Comparison of ENCODE assay signal across 8 cellular contexts in the genomic region with DNA sequence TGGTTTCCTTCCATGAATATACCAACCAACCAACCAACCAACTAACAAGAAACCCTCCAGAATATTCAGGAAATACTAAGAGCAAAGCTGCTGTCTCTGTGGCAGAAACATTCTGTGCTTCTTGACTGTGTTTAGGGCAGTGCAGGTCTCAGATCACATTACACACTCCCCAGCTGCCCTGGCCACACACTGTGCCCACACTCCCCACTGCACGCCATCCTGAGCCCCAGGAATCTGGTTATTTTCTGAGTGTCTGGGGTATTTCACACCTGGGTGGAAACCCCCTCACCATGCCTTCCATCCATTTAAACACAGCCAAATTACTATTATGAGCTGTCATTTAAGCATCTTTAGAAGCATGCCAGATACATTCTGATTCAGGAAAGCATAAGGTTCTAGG.
A peak's percentile ranks its signal among the peaks of the same experiment; 100 is the strongest.
DNase-seq lines count a peak whose midpoint lies in the region; ATAC-seq and TF ChIP-seq lines count a peak whose summit lies in the region.

No MANE protein-coding gene starts in this region.

- H3K4me1 Mint-ChIP-seq in activated CD4-positive, alpha-beta T cell treated with anti-CD3 and anti-CD28 coated beads, Interleukin-2, amount 10 ng/mL, durations not matched to agents 7 days and 5 days: peaks cover 65% of the 10 kb centered on the region

- H3K4me3 ChIP-seq in iPS-18a (ENCODE audit: low read length) (peak overlapping the region; percentile 36), body of pancreas (no peak overlapping the region)

- H3K36me3 ChIP-seq in iPS-18a (ENCODE audit: control insufficient read depth, low read depth, low read length): no peaks in the 10 kb centered on the region
- H3K36me3 ChIP-seq in body of pancreas (replicated peaks in 1 of 2; ENCODE audit: insufficient read depth in 1 of 2, low read depth in 2 of 2): no peaks in the 10 kb centered on the region

- no peak for TF ChIP-seq POLR2A in body of pancreas (IDR thresholded peaks at IDR 0.05)

- POLR2A ChIA-PET in activated CD4-positive, alpha-beta T cell treated with anti-CD3 and anti-CD28 coated beads, Interleukin-2, amount 10 ng/mL, durations not matched to agents 7 days and 5 days (lab: Charles Lee): no interaction called here

- no peak for ATAC-seq in body of pancreas

- TF ChIP-seq CTCF in body of pancreas (IDR thresholded peaks at IDR 0.05): no peak

- peak overlapping the region; percentile 80 for H3K4me3 Mint-ChIP-seq in activated CD4-positive, alpha-beta T cell treated with anti-CD3 and anti-CD28 coated beads, Interleukin-2, amount 10 ng/mL, durations not matched to agents 7 days and 5 days

- no peak overlapping the region for H3K9ac ChIP-seq in iPS-18a (ENCODE audit: low read length)

- H3K27me3 ChIP-seq in iPS-18a (ENCODE audit: control insufficient read depth, insufficient read depth, low read length) (no peaks in the 10 kb centered on the region), body of pancreas (no peaks in the 10 kb centered on the region)

- no peak overlapping the region for H3K27ac ChIP-seq in iPS-18a (ENCODE audit: low read length)
- H3K27ac ChIP-seq in body of pancreas: no peak overlapping the region

- H3K4me1 ChIP-seq in iPS-18a (ENCODE audit: control insufficient read depth, low read depth, low read length) (peaks cover 37% of the 10 kb centered on the region), body of pancreas (peaks cover 25% of the 10 kb centered on the region)

- H3K27ac Mint-ChIP-seq in activated CD4-positive, alpha-beta T cell treated with anti-CD3 and anti-CD28 coated beads, Interleukin-2, amount 10 ng/mL, durations not matched to agents 7 days and 5 days: peak overlapping the region; percentile 91

- no peaks in the 10 kb centered on the region for H3K9me3 ChIP-seq in iPS-18a (ENCODE audit: control insufficient read depth, low read depth, low read length)
- H3K9me3 ChIP-seq in body of pancreas: no peaks in the 10 kb centered on the region

- CTCF ChIA-PET in activated CD4-positive, alpha-beta T cell treated with anti-CD3 and anti-CD28 coated beads, Interleukin-2, amount 10 ng/mL, durations not matched to agents 7 days and 5 days (lab: Charles Lee): interaction anchor here (1.2 kb wide), 1 partner anchor 15 kb away, joined by 3 read pairs; no protein-coding TSS in a partner anchor

- peak; percentile 4 for DNase-seq in DMS 273 (lab: John Stamatoyannopoulos, UW; ENCODE audit: unreplicated experiment)
- DNase-seq in DMS 273 treated with DMSO at 0.1 percent for 48 hours (lab: John Stamatoyannopoulos, UW): no peak
- DNase-seq in activated CD4-positive, alpha-beta T cell treated with anti-CD3 and anti-CD28 coated beads, Interleukin-2, amount 10 ng/mL, durations not matched to agents 7 days and 5 days: peak; percentile 34
- peak; percentile 17 to 35 for DNase-seq in stimulated activated CD8-positive, alpha-beta memory T cell treated with anti-CD3 and anti-CD28 coated beads, Interleukin-7, amount 100 ng/mL, for 4 hours (ENCODE audit: low read depth in 2 of 2)
- no peak for DNase-seq in NCI-H1092 (lab: John Stamatoyannopoulos, UW)
- DNase-seq in iPS-NIHi7 (ENCODE audit: extremely low spot score): no peak
- no peak for DNase-seq in body of pancreas

- intact Hi-C loops in body of pancreas (cut with DNase I): no loop called here

- H3K27me3 Mint-ChIP-seq in activated CD4-positive, alpha-beta T cell treated with anti-CD3 and anti-CD28 coated beads, Interleukin-2, amount 10 ng/mL, durations not matched to agents 7 days and 5 days: no peaks in the 10 kb centered on the region

- WGBS in body of pancreas, 2 donors: 83 to 100% methylated on average over 1 of the region's 1 CpG

- peaks cover 12% of the 10 kb centered on the region for H3K9me3 Mint-ChIP-seq in activated CD4-positive, alpha-beta T cell treated with anti-CD3 and anti-CD28 coated beads, Interleukin-2, amount 10 ng/mL, durations not matched to agents 7 days and 5 days

- peaks cover 30% of the 10 kb centered on the region for H3K36me3 Mint-ChIP-seq in activated CD4-positive, alpha-beta T cell treated with anti-CD3 and anti-CD28 coated beads, Interleukin-2, amount 10 ng/mL, durations not matched to agents 7 days and 5 days (ENCODE audit: low read depth)

Comparison
In these comparisons a context has a peak if more than half of its experiments do, and no peak if none do; other contexts are left out.
1. DNase-seq: peak in DMS 273 (single experiment), activated CD4-positive, alpha-beta T cell treated with anti-CD3 and anti-CD28 coated beads, Interleukin-2, amount 10 ng/mL, durations not matched to agents 7 days and 5 days (single experiment) and stimulated activated CD8-positive, alpha-beta memory T cell treated with anti-CD3 and anti-CD28 coated beads, Interleukin-7, amount 100 ng/mL, for 4 hours (2 of 2); none in DMS 273 treated with DMSO at 0.1 percent for 48 hours (single experiment), NCI-H1092 (single experiment), iPS-NIHi7 (single experiment) and body of pancreas (0 of 4).